Comparison of ENCODE assay signal across 9 cellular contexts in the genomic region with DNA sequence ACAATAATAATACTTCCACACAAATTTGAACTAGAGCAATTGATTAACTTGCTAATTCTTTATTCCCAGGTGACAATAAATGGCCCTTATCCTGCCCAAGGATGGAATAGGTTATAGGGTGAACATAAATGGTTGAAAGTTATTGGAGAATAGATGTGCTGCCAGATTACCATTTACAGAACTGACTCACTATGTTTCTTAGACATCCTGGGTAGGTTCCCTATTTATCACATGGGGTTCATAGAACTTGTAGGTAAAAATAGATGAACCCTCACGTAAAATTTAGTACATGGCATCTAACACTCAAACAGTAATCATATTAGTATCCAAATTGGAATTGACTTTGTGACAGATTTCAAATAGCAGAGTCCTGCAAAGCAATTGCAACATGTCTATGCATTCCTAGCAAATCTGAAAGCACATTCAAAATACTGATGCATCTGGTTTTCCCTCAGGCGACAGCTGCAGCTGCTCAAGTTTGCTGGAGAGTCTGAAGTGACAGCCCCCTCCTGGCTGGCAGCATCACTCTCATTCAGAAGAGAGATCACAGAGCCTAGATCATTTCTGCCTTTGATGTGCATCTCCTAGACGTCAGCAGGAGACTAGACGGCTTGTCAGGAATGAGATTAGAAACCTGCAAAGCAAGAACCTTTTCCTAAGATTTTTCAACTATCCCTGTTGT.
DNase-seq lines count a peak whose midpoint lies in the region; ATAC-seq, FAIRE-seq and TF ChIP-seq lines count a peak whose summit lies in the region.
"Had no signal": no experiment of that assay in that cellular context is flagged by ENCODE, and none has a peak within 500 bp of the region (broad histone marks: within the 10 kb centered on the region; RNA-seq: fewer than 3 reads in every experiment).

No MANE protein-coding gene starts in this region.

- POLR2A ChIA-PET in CD4-positive, alpha-beta memory T cell (lab: Charles Lee; ENCODE audit: partially characterized antibody), result no interaction called here

- peaks cover 5% of the 10 kb centered on the region for H3K4me1 ChIP-seq in astrocyte (ENCODE audit: insufficient read depth, low read length)
- H3K4me1 ChIP-seq in CD4-positive, alpha-beta memory T cell (ENCODE audit: insufficient read depth, low read length), result no peaks in the 10 kb centered on the region

- no peaks in the 10 kb centered on the region for H4K20me1 ChIP-seq in astrocyte (ENCODE audit: insufficient read depth, low read length)

- H3K36me3 ChIP-seq in astrocyte (ENCODE audit: insufficient read depth, low read length), result no peaks in the 10 kb centered on the region
- H3K36me3 ChIP-seq in CD4-positive, alpha-beta memory T cell (ENCODE audit: insufficient read depth, low read length), result no peaks in the 10 kb centered on the region

- H3K36me3 Mint-ChIP-seq in astrocyte (ENCODE audit: low read depth, unreplicated experiment) (no peaks in the 10 kb centered on the region), neural crest cell (ENCODE audit: low read depth) (no peaks in the 10 kb centered on the region)
- no peaks in the 10 kb centered on the region for H3K36me3 Mint-ChIP-seq in CD4-positive, alpha-beta memory T cell
- H3K36me3 Mint-ChIP-seq: activated naive CD8-positive, alpha-beta T cell had no signal

- H3K27ac Mint-ChIP-seq in astrocyte (ENCODE audit: unreplicated experiment) (no peak overlapping the region), neural crest cell (ENCODE audit: unreplicated experiment) (no peak overlapping the region)
- no peak overlapping the region for H3K27ac Mint-ChIP-seq in CD4-positive, alpha-beta memory T cell
- H3K27ac Mint-ChIP-seq: activated naive CD8-positive, alpha-beta T cell had no signal

- H3K9me3 ChIP-seq in astrocyte (ENCODE audit: insufficient read depth, low read depth, low read length), result no peaks in the 10 kb centered on the region
- no peaks in the 10 kb centered on the region for H3K9me3 ChIP-seq in CD4-positive, alpha-beta memory T cell (ENCODE audit: control insufficient read depth in 1 of 2, low read length in 2 of 2)

- TF ChIP-seq CTCF in astrocyte (IDR thresholded peaks at IDR 0.05; ENCODE audit: insufficient read depth, low read depth, low read length), result no peak
- peak; percentile 20 for TF ChIP-seq CTCF in neural crest cell (conservative IDR thresholded peaks at IDR 0.05)

- H3K4me1 Mint-ChIP-seq in astrocyte (ENCODE audit: low read depth, unreplicated experiment) (peaks cover 10% of the 10 kb centered on the region), neural crest cell (peaks cover 11% of the 10 kb centered on the region)
- H3K4me1 Mint-ChIP-seq in CD4-positive, alpha-beta memory T cell, result peaks cover 0 to 7% (median under 1%) of the 10 kb centered on the region in 4 donors

- peak; percentile 52 for FAIRE-seq in astrocyte (lab: Jason Lieb, UNC)

- H3K9ac ChIP-seq in astrocyte (ENCODE audit: low read length), result peak overlapping the region; percentile 39

- no peaks in the 10 kb centered on the region for H3K27me3 Mint-ChIP-seq in astrocyte (ENCODE audit: low read depth, unreplicated experiment)
- H3K27me3 Mint-ChIP-seq in neural crest cell (ENCODE audit: low read depth), result no peaks in the 10 kb centered on the region
- peaks cover 2 to 5% of the 10 kb centered on the region in 2 donors for H3K27me3 Mint-ChIP-seq in CD4-positive, alpha-beta memory T cell

- no peaks in the 10 kb centered on the region for H3K79me2 ChIP-seq in astrocyte (ENCODE audit: insufficient read depth, low read length)

- peak overlapping the region; percentile 27 for H2AFZ ChIP-seq in astrocyte (ENCODE audit: low read depth, low read length)

- no peak overlapping the region for H3K27ac ChIP-seq in astrocyte (ENCODE audit: low read depth, low read length)
- H3K27ac ChIP-seq in CD4-positive, alpha-beta memory T cell (ENCODE audit: low read depth, low read length), result no peak overlapping the region

- H3K9me3 Mint-ChIP-seq in astrocyte (ENCODE audit: unreplicated experiment) (no peaks in the 10 kb centered on the region), neural crest cell (no peaks in the 10 kb centered on the region)
- no peaks in the 10 kb centered on the region for H3K9me3 Mint-ChIP-seq in CD4-positive, alpha-beta memory T cell

- H3K4me2 ChIP-seq in astrocyte (ENCODE audit: low read length), result peak overlapping the region; percentile 74

- DNase-seq in astrocyte (ENCODE audit: low read depth) (peak; percentile 36), neural crest cell (ENCODE audit: low read depth, low spot score) (no peak), NCI-H446 treated with DMSO at 0.1 percent for 48 hours (lab: John Stamatoyannopoulos, UW) (no peak)
- DNase-seq in CD4-positive, alpha-beta memory T cell, result no peak
- DNase-seq: stimulated activated CD4-positive, alpha-beta T cell treated with anti-CD3 and anti-CD28 coated beads, Interleukin-1b, Interleukin-23, amount 100 ng/mL, for 48 hours had no signal

- no peaks in the 10 kb centered on the region for H3K27me3 ChIP-seq in astrocyte (ENCODE audit: insufficient read depth, low read length)
- no peaks in the 10 kb centered on the region for H3K27me3 ChIP-seq in CD4-positive, alpha-beta memory T cell (ENCODE audit: insufficient read depth, low read length)

- no peak overlapping the region for H3K4me3 Mint-ChIP-seq in astrocyte (ENCODE audit: unreplicated experiment)
- H3K4me3 Mint-ChIP-seq in neural crest cell, result no peak overlapping the region
- no peak overlapping the region for H3K4me3 Mint-ChIP-seq in CD4-positive, alpha-beta memory T cell
- H3K4me3 Mint-ChIP-seq: activated naive CD8-positive, alpha-beta T cell had no signal

- intact Hi-C loops in CD4-positive, alpha-beta memory T cell (cut with micrococcal nuclease), result no loop called here

- CTCF ChIA-PET in CD4-positive, alpha-beta memory T cell (lab: Charles Lee; ENCODE audit: partially characterized antibody), result no interaction called here

- ATAC-seq in GM18868 (IDR thresholded peaks at IDR 0.05; ENCODE audit: unreplicated experiment) (peak; percentile 47), HG02973 (IDR thresholded peaks at IDR 0.05; ENCODE audit: unreplicated experiment) (peak; percentile 62), GM21723 (IDR thresholded peaks at IDR 0.05; ENCODE audit: unreplicated experiment) (no peak)

- no peak overlapping the region for H3K4me3 ChIP-seq in astrocyte (ENCODE audit: insufficient read depth, low read depth, low read length)
- no peak overlapping the region for H3K4me3 ChIP-seq in CD4-positive, alpha-beta memory T cell (ENCODE audit: low read length in 2 of 2)
